Comparison of ENCODE assay signal across 17 cellular contexts in genomic region chr17:74052993-74053744, GRCh38.
"Had no signal": no experiment of that assay in that cellular context is flagged by ENCODE, and none has a peak within 500 bp of the region (broad histone marks: within the 10 kb centered on the region; RNA-seq: fewer than 3 reads in every experiment).

No MANE protein-coding gene starts in this region.

- H3K27me3 ChIP-seq: brain microvascular endothelial cell, colonic mucosa, foreskin keratinocyte had no signal

- H3K4me3 ChIP-seq: colonic mucosa, left ventricle myocardium inferior, sigmoid colon had no signal

- ATAC-seq: activated CD8-positive, alpha-beta T cell treated with anti-CD3 and anti-CD28 coated beads, Interleukin-2, amount 10 ng/mL, durations not matched to agents 7 days and 5 days; foreskin keratinocyte; stimulated activated effector memory CD8-positive, alpha-beta T cell treated with anti-CD3 and anti-CD28 coated beads, Interleukin-12 subunit alpha, Interleukin-12 subunit beta, amount 100 ng/mL, for 72 hours had no signal

- DNase-seq: activated B cell treated with CpG ODN at 0.5 μM for 24 hours; activated CD4-positive, alpha-beta T cell treated with anti-CD3 and anti-CD28 coated beads, Interleukin-2, amount 10 ng/mL, durations not matched to agents 7 days and 5 days; activated CD8-positive, alpha-beta T cell treated with anti-CD3 and anti-CD28 coated beads, Interleukin-2, amount 10 ng/mL, durations not matched to agents 7 days and 5 days; activated naive CD4-positive, alpha-beta T cell treated with Interleukin-2 at 50 U/mL for 16 hours; activated naive CD8-positive, alpha-beta T cell treated with anti-CD3 and anti-CD28 coated beads, Interleukin-2, amount 10 ng/mL, durations not matched to agents 7 days and 5 days; activated T-cell treated with anti-CD3 and anti-CD28 coated beads, Interleukin-2, amount 50 U/mL, for 24 hours; anterior cingulate cortex; brain microvascular endothelial cell; colonic mucosa; foreskin keratinocyte; hypothalamus; kidney glomerular epithelial cell; left ventricle myocardium inferior; sigmoid colon; stimulated activated CD4-positive, alpha-beta T cell treated with anti-CD3 and anti-CD28 coated beads, Interleukin-4, amount 100 ng/mL, for 24 hours had no signal

- H3K36me3 ChIP-seq: brain microvascular endothelial cell, colonic mucosa, left ventricle myocardium inferior, sigmoid colon had no signal

- H3K9me3 ChIP-seq: colonic mucosa, left ventricle myocardium inferior, sigmoid colon had no signal

- H3K27ac ChIP-seq: brain microvascular endothelial cell, colonic mucosa, foreskin keratinocyte, left ventricle myocardium inferior, sigmoid colon had no signal

- H3K4me1 ChIP-seq: colonic mucosa, foreskin keratinocyte, left ventricle myocardium inferior, sigmoid colon had no signal

- FAIRE-seq: TTC549 had no signal
